Comparison of ENCODE assay signal across 25 cellular contexts in genomic region chr17:73611630-73612029, GRCh38.
"Had no signal": no experiment of that assay in that cellular context is flagged by ENCODE, and none has a peak within 500 bp of the region (broad histone marks: within the 10 kb centered on the region; RNA-seq: fewer than 3 reads in every experiment).

No MANE protein-coding gene starts in this region.

- H3K27ac ChIP-seq: body of pancreas, foreskin keratinocyte, left lung, spleen, thyroid gland, VCaP had no signal

- H3K27ac Mint-ChIP-seq: activated CD4-positive, alpha-beta T cell treated with anti-CD3 and anti-CD28 coated beads, Interleukin-2, amount 10 ng/mL, durations not matched to agents 7 days and 5 days; activated CD8-positive, alpha-beta memory T cell treated with anti-CD3 and anti-CD28 coated beads, Interleukin-2, amount 10 ng/mL, durations not matched to agents 7 days and 5 days; activated CD8-positive, alpha-beta T cell treated with anti-CD3 and anti-CD28 coated beads for 36 hours; activated naive CD8-positive, alpha-beta T cell treated with anti-CD3 and anti-CD28 coated beads, Interleukin-2, amount 50 U/mL, for 24 hours; dendritic cell treated with granulocyte-macrophage colony-stimulating factor and Interleukin-4, amounts not matched to agents 40 ng/mL and 50 ng/mL, for 4 days; mesothelial cell of epicardium; natural killer cell treated with Interleukin-12 subunit alpha and Interleukin-12 subunit beta and Interleukin-15 and Interleukin-18, amount 100 ng/mL, for 72 hours; progenitor cell of endocrine pancreas; T-helper 2 cell treated with Interferon-gamma antibody and Interleukin-4, amounts not matched to agents 5 μg/mL and 100 μg/mL, for 36 hours had no signal

- H3K4me3 ChIP-seq: body of pancreas, left lung, lung, spleen, thyroid gland had no signal

- H3K27me3 ChIP-seq: body of pancreas, foreskin keratinocyte, spleen, thyroid gland had no signal

- H3K4me1 Mint-ChIP-seq: activated CD8-positive, alpha-beta memory T cell treated with anti-CD3 and anti-CD28 coated beads, Interleukin-2, amount 10 ng/mL, durations not matched to agents 7 days and 5 days; activated naive CD8-positive, alpha-beta T cell treated with anti-CD3 and anti-CD28 coated beads, Interleukin-2, amount 50 U/mL, for 24 hours had no signal

- H3K4me1 ChIP-seq: body of pancreas, left lung had no signal

- H3K36me3 ChIP-seq: left lung, spleen, thyroid gland had no signal

- H3K27me3 Mint-ChIP-seq: activated CD8-positive, alpha-beta T cell treated with anti-CD3 and anti-CD28 coated beads for 36 hours; activated naive CD8-positive, alpha-beta T cell treated with anti-CD3 and anti-CD28 coated beads, Interleukin-2, amount 50 U/mL, for 24 hours had no signal

- DNase-seq: activated CD4-positive, alpha-beta T cell treated with anti-CD3 and anti-CD28 coated beads, Interleukin-2, amount 10 ng/mL, durations not matched to agents 7 days and 5 days; activated CD4-positive, CD25-positive, alpha-beta regulatory T cell treated with anti-CD3 and anti-CD28 coated beads, Interleukin-2, amount 50 U/mL, for 72 hours; activated CD8-positive, alpha-beta memory T cell treated with anti-CD3 and anti-CD28 coated beads, Interleukin-2, amount 10 ng/mL, durations not matched to agents 7 days and 5 days; activated CD8-positive, alpha-beta T cell treated with anti-CD3 and anti-CD28 coated beads for 36 hours; activated effector memory CD4-positive, alpha-beta T cell treated with anti-CD3 and anti-CD28 coated beads, Interleukin-2, amount 50 U/mL, for 16 hours; activated naive CD4-positive, alpha-beta T cell treated with anti-CD3 and anti-CD28 coated beads, Interleukin-2, amount 50 U/mL, for 16 hours; activated naive CD8-positive, alpha-beta T cell treated with anti-CD3 and anti-CD28 coated beads, Interleukin-2, amount 50 U/mL, for 24 hours; activated T-cell treated with anti-CD3 and anti-CD28 coated beads for 4 hours; body of pancreas; effector CD8-positive, alpha-beta T cell; foreskin keratinocyte; kidney glomerular epithelial cell; left lung; retina; spleen; stimulated activated CD4-positive, alpha-beta T cell treated with anti-CD3 and anti-CD28 coated beads, Interleukin-4, amount 100 ng/mL, for 1 hour; stimulated activated naive CD4-positive, alpha-beta T cell; thyroid gland had no signal

- H3K4me3 Mint-ChIP-seq: activated CD4-positive, alpha-beta T cell treated with anti-CD3 and anti-CD28 coated beads, Interleukin-2, amount 10 ng/mL, durations not matched to agents 7 days and 5 days; activated CD8-positive, alpha-beta memory T cell treated with anti-CD3 and anti-CD28 coated beads, Interleukin-2, amount 10 ng/mL, durations not matched to agents 7 days and 5 days; activated CD8-positive, alpha-beta T cell treated with anti-CD3 and anti-CD28 coated beads for 36 hours; activated naive CD8-positive, alpha-beta T cell treated with anti-CD3 and anti-CD28 coated beads, Interleukin-2, amount 50 U/mL, for 24 hours; dendritic cell treated with granulocyte-macrophage colony-stimulating factor and Interleukin-4, amounts not matched to agents 40 ng/mL and 50 ng/mL, for 4 days; mesothelial cell of epicardium; natural killer cell treated with Interleukin-12 subunit alpha and Interleukin-12 subunit beta and Interleukin-15 and Interleukin-18, amount 100 ng/mL, for 72 hours; T-helper 2 cell treated with Interferon-gamma antibody and Interleukin-4, amounts not matched to agents 5 μg/mL and 100 μg/mL, for 36 hours had no signal

- ATAC-seq: activated CD8-positive, alpha-beta memory T cell treated with anti-CD3 and anti-CD28 coated beads, Interleukin-2, amount 10 ng/mL, durations not matched to agents 7 days and 5 days; activated CD8-positive, alpha-beta T cell treated with anti-CD3 and anti-CD28 coated beads for 36 hours; activated naive CD8-positive, alpha-beta T cell treated with anti-CD3 and anti-CD28 coated beads, Interleukin-2, amount 50 U/mL, for 24 hours; body of pancreas; foreskin keratinocyte; left lung; natural killer cell treated with Interleukin-12 subunit alpha and Interleukin-12 subunit beta and Interleukin-15 and Interleukin-18, amount 100 ng/mL, for 72 hours had no signal

- H3K36me3 Mint-ChIP-seq: activated CD8-positive, alpha-beta memory T cell treated with anti-CD3 and anti-CD28 coated beads, Interleukin-2, amount 10 ng/mL, durations not matched to agents 7 days and 5 days; mesothelial cell of epicardium; natural killer cell treated with Interleukin-12 subunit alpha and Interleukin-12 subunit beta and Interleukin-15 and Interleukin-18, amount 100 ng/mL, for 72 hours had no signal

- H3K9me3 Mint-ChIP-seq: activated CD4-positive, alpha-beta T cell treated with anti-CD3 and anti-CD28 coated beads, Interleukin-2, amount 10 ng/mL, durations not matched to agents 7 days and 5 days; activated CD8-positive, alpha-beta T cell treated with anti-CD3 and anti-CD28 coated beads for 36 hours; activated naive CD8-positive, alpha-beta T cell treated with anti-CD3 and anti-CD28 coated beads, Interleukin-2, amount 50 U/mL, for 24 hours; dendritic cell treated with granulocyte-macrophage colony-stimulating factor and Interleukin-4, amounts not matched to agents 40 ng/mL and 50 ng/mL, for 4 days; mesothelial cell of epicardium; natural killer cell treated with Interleukin-12 subunit alpha and Interleukin-12 subunit beta and Interleukin-15 and Interleukin-18, amount 100 ng/mL, for 72 hours; T-helper 2 cell treated with Interferon-gamma antibody and Interleukin-4, amounts not matched to agents 5 μg/mL and 100 μg/mL, for 36 hours had no signal

- H3K9me3 ChIP-seq: body of pancreas, left lung, spleen, thyroid gland had no signal
